9 cellular contexts compared by ENCODE assay signal in genomic region chr3:62559831-62560445, GRCh38.
DNase-seq lines count a peak whose midpoint lies in the region; ATAC-seq and TF ChIP-seq lines count a peak whose summit lies in the region.
"Had no signal": no experiment of that assay in that cellular context is flagged by ENCODE, and none has a peak within 500 bp of the region (broad histone marks: within the 10 kb centered on the region; RNA-seq: fewer than 3 reads in every experiment).

No MANE protein-coding gene starts in this region.

- H3K36me3 ChIP-seq in MM.1S (replicated peaks; ENCODE audit: insufficient read depth, low read length) (no peaks in the 10 kb centered on the region), colonic mucosa (no peaks in the 10 kb centered on the region), neural cell (ENCODE audit: insufficient read depth, low read length) (no peaks in the 10 kb centered on the region)

- intact Hi-C loops in colonic mucosa (cut with DNase I) = loop anchor here (5.0 kb wide), 2 partner anchors 228 to 358 kb away; no protein-coding TSS in a partner anchor

- peak; percentile 20 for DNase-seq in G401 (ENCODE audit: low spot score)
- no peak for DNase-seq in MM.1S
- no peak for DNase-seq in colonic mucosa
- DNase-seq in 8988T = no peak
- no peak for DNase-seq in NCI-H774 (lab: John Stamatoyannopoulos, UW)
- no peak for DNase-seq in activated naive CD4-positive, alpha-beta T cell treated with Interleukin-2 at 50 U/mL for 16 hours
- DNase-seq: T-helper 17 cell had no signal

- TF ChIP-seq CTCF in MM.1S (IDR thresholded peaks at IDR 0.05; ENCODE audit: low read length) = peak; percentile 44
- TF ChIP-seq CTCF in colonic mucosa (IDR thresholded peaks at IDR 0.05) = peak; percentile 37
- peak; percentile 75 for TF ChIP-seq CTCF in neural cell (IDR thresholded peaks at IDR 0.05; ENCODE audit: poor library complexity, severe bottlenecking)

- no peak for ATAC-seq in GM18907 (IDR thresholded peaks at IDR 0.05; ENCODE audit: unreplicated experiment)
- ATAC-seq: T-helper 17 cell had no signal

- H3K27ac ChIP-seq in MM.1S (ENCODE audit: low read length) (no peak overlapping the region), colonic mucosa (no peak overlapping the region), neural cell (ENCODE audit: low read length) (no peak overlapping the region)

- H3K79me2 ChIP-seq in MM.1S (ENCODE audit: low read length) (no peaks in the 10 kb centered on the region), neural cell (replicated peaks; ENCODE audit: insufficient read depth, low read length) (no peaks in the 10 kb centered on the region)

- H2AFZ ChIP-seq in MM.1S (ENCODE audit: low read length) (no peak overlapping the region), neural cell (ENCODE audit: low read depth, low read length) (no peak overlapping the region)

- H4K20me1 ChIP-seq in MM.1S (ENCODE audit: insufficient read depth, low read length) (no peaks in the 10 kb centered on the region), neural cell (ENCODE audit: insufficient read depth) (no peaks in the 10 kb centered on the region)

- no peak for TF ChIP-seq EP300 in neural cell (conservative IDR thresholded peaks at IDR 0.05; ENCODE audit: poor library complexity, severe bottlenecking)

- in situ Hi-C loops in G401 (cut with HindIII; ENCODE audit: low sequenced_read_pairs) = no loop called here

- H3K27me3 ChIP-seq in MM.1S (replicated peaks; ENCODE audit: insufficient read depth, low read length) (no peaks in the 10 kb centered on the region), colonic mucosa (no peaks in the 10 kb centered on the region), neural cell (ENCODE audit: insufficient read depth, low read depth, low read length) (no peaks in the 10 kb centered on the region)

- H3K4me1 ChIP-seq in MM.1S (ENCODE audit: low read length) (no peaks in the 10 kb centered on the region), colonic mucosa (no peaks in the 10 kb centered on the region)

- H3K9ac ChIP-seq in MM.1S (ENCODE audit: low read length) = no peak overlapping the region
- H3K9ac ChIP-seq in colonic mucosa (ENCODE audit: low read depth in 2 of 2, low read length in 2 of 2) = no peak overlapping the region
- H3K9ac ChIP-seq in neural cell (ENCODE audit: low read length) = no peak overlapping the region

- H3K9me2 ChIP-seq in MM.1S (replicated peaks; ENCODE audit: insufficient read depth, low read length) (no peaks in the 10 kb centered on the region), neural cell (ENCODE audit: insufficient read depth, low read length) (no peaks in the 10 kb centered on the region)

- H3K9me3 ChIP-seq in MM.1S (replicated peaks; ENCODE audit: insufficient read depth, low read length) (no peaks in the 10 kb centered on the region), colonic mucosa (no peaks in the 10 kb centered on the region), neural cell (ENCODE audit: low read length) (no peaks in the 10 kb centered on the region)

- H3K4me2 ChIP-seq in MM.1S (ENCODE audit: low read depth, low read length) (no peak overlapping the region), neural cell (ENCODE audit: low read length) (no peak overlapping the region)

- H3K4me3 ChIP-seq in MM.1S (ENCODE audit: low read length) (no peak overlapping the region), colonic mucosa (no peak overlapping the region), neural cell (ENCODE audit: low read length) (no peak overlapping the region)

- peak; percentile 84 for TF ChIP-seq RAD21 in neural cell (conservative IDR thresholded peaks at IDR 0.05)

- H3F3A ChIP-seq in MM.1S (ENCODE audit: insufficient read depth, low read length) (no peaks in the 10 kb centered on the region), neural cell (ENCODE audit: insufficient read depth, low read length, poor library complexity, severe bottlenecking) (no peaks in the 10 kb centered on the region)

TF ChIP-seq in neural cell, 6 proteins besides CTCF, POLR2A, EP300 and RAD21:
- TF ChIP-seq POLR2AphosphoS5 (IDR thresholded peaks at IDR 0.05) = no peak
- TF ChIP-seq SMC3 (conservative IDR thresholded peaks at IDR 0.05; ENCODE audit: poor library complexity) = peak; percentile 86
- TF ChIP-seq TAF1 (IDR thresholded peaks at IDR 0.05; ENCODE audit: low read depth) = no peak
